In genomic region chr4:163113921-163114703, GRCh38 we compare ENCODE assay signal across 19 cellular contexts. TPM values are rescaled to one million over a fixed set of nuclear protein-coding genes. Genes with fewer than 3 reads are reported as not detected.
A peak's percentile ranks its signal among the peaks of the same experiment; 100 is the strongest.
DNase-seq lines count a peak whose midpoint lies in the region; ATAC-seq, FAIRE-seq and TF ChIP-seq lines count a peak whose summit lies in the region.
"Had no signal": no experiment of that assay in that cellular context is flagged by ENCODE, and none has a peak within 500 bp of the region (broad histone marks: within the 10 kb centered on the region; RNA-seq: fewer than 3 reads in every experiment).

No MANE protein-coding gene starts in this region.

- no peak for TF ChIP-seq CTCF in RWPE2 (IDR thresholded peaks at IDR 0.05; ENCODE audit: poor library complexity, severe bottlenecking)
- no peak for TF ChIP-seq CTCF in cardiac fibroblast (IDR thresholded peaks at IDR 0.05; ENCODE audit: low read depth, low read length)
- no peak for TF ChIP-seq CTCF in keratinocyte (optimal IDR thresholded peaks at IDR 0.05 in 1 of 3, IDR thresholded peaks at IDR 0.05 in 1 of 3, conservative IDR thresholded peaks at IDR 0.05 in 1 of 3; ENCODE audit: extremely low read depth in 1 of 3, insufficient read depth in 2 of 3, low read length in 3 of 3)
- TF ChIP-seq CTCF in Calu3 (IDR thresholded peaks at IDR 0.05; ENCODE audit: unreplicated experiment) = no peak
- no peak for TF ChIP-seq CTCF in BE2C (IDR thresholded peaks at IDR 0.05; ENCODE audit: low read depth, low read length)

- FAIRE-seq in GM12891 (lab: Jason Lieb, UNC) = peak; percentile 5
- peak; percentile 76 for FAIRE-seq in keratinocyte (lab: Jason Lieb, UNC)
- FAIRE-seq in HTR-8/SVneo (lab: Jason Lieb, UNC) = no peak
- FAIRE-seq: G401.6, GM12892, HepG2 had no signal

- H3K4me2 ChIP-seq in keratinocyte (ENCODE audit: control insufficient read depth, extremely low read depth, insufficient read depth, low read depth, low read length) = no peak overlapping the region

- no peak overlapping the region for H3K4me3 ChIP-seq in RWPE2 (ENCODE audit: severe bottlenecking)
- H3K4me3 ChIP-seq in cardiac fibroblast (replicated peaks in 1 of 2; ENCODE audit: low read depth in 2 of 2, low read length in 2 of 2) = no peak overlapping the region
- no peak overlapping the region for H3K4me3 ChIP-seq in keratinocyte (ENCODE audit: control insufficient read depth in 2 of 3, extremely low read depth in 1 of 3, insufficient read depth in 2 of 3, low read depth in 1 of 3, low read length in 3 of 3)
- H3K4me3 ChIP-seq in BE2C (ENCODE audit: low read depth, low read length) = no peak overlapping the region

- ATAC-seq in RWPE2 (ENCODE audit: low read depth) (peak; percentile 45; the same call in 2 of the 3 replicates), GM21447 (IDR thresholded peaks at IDR 0.05; ENCODE audit: unreplicated experiment) (no peak)
- ATAC-seq: HepG2 had no signal

- H3K27me3 ChIP-seq in RWPE2 (ENCODE audit: insufficient read depth, poor library complexity, severe bottlenecking) (no peaks in the 10 kb centered on the region), keratinocyte (ENCODE audit: control insufficient read depth, extremely low read depth, insufficient read depth, low read length) (no peaks in the 10 kb centered on the region), BE2C (no peaks in the 10 kb centered on the region)

- no peak overlapping the region for H2AFZ ChIP-seq in keratinocyte (ENCODE audit: control insufficient read depth, low read length)

- no peaks in the 10 kb centered on the region for H3K9me3 ChIP-seq in RWPE2 (ENCODE audit: severe bottlenecking)
- H3K9me3 ChIP-seq in keratinocyte (ENCODE audit: control insufficient read depth, low read depth, low read length) = no peaks in the 10 kb centered on the region
- H3K9me3 ChIP-seq in BE2C = no peaks in the 10 kb centered on the region

- no peak overlapping the region for H3K9ac ChIP-seq in keratinocyte (ENCODE audit: control insufficient read depth, extremely low read depth, insufficient read depth, low read length)

- intact Hi-C loops in Calu3 (cut with micrococcal nuclease; ENCODE audit: unreplicated experiment) = no loop called here

- H3K9me1 ChIP-seq in keratinocyte (ENCODE audit: control insufficient read depth, extremely low read depth, insufficient read depth, low read length) = no peaks in the 10 kb centered on the region

- H3K27me3 Mint-ChIP-seq in Calu3 (ENCODE audit: unreplicated experiment) = no peaks in the 10 kb centered on the region
- H3K27me3 Mint-ChIP-seq: CD4-positive, alpha-beta T cell had no signal

- no peak for DNase-seq in GM12891 (ENCODE audit: insufficient read length, low spot score)
- DNase-seq in RWPE2 (ENCODE audit: low spot score) = no peak
- peak; percentile 22 to 29 for DNase-seq in cardiac fibroblast (ENCODE audit: low read depth in 2 of 2)
- DNase-seq in keratinocyte (ENCODE audit: low read depth, low spot score) = peak; percentile 17
- DNase-seq in Calu3 = no peak
- no peak for DNase-seq in HTR-8/SVneo (ENCODE audit: insufficient read length, low spot score)
- DNase-seq in BE2C = no peak
- DNase-seq: ACHN; C1 segment of cervical spinal cord; CD4-positive, alpha-beta T cell; DMS153; DMS79 treated with DMSO at 0.1 percent for 48 hours; EL; HCEC 1CT; HFFc6 had no signal

- H3K27ac Mint-ChIP-seq in Calu3 (ENCODE audit: unreplicated experiment) = no peak overlapping the region
- H3K27ac Mint-ChIP-seq: CD4-positive, alpha-beta T cell; HFFc6 had no signal

- no peaks in the 10 kb centered on the region for H3K4me1 Mint-ChIP-seq in Calu3 (ENCODE audit: low read depth, unreplicated experiment)

- H4K20me1 ChIP-seq in keratinocyte (ENCODE audit: control insufficient read depth, extremely low read depth, insufficient read depth, low read length) = no peaks in the 10 kb centered on the region

- no peak overlapping the region for H3K4me3 Mint-ChIP-seq in Calu3 (ENCODE audit: low read depth, unreplicated experiment)
- H3K4me3 Mint-ChIP-seq: CD4-positive, alpha-beta T cell; HFFc6 had no signal

- H3K79me2 ChIP-seq in keratinocyte (ENCODE audit: control insufficient read depth, insufficient read depth, low read length) = no peaks in the 10 kb centered on the region

- TF ChIP-seq POLR2A in GM12891 (IDR thresholded peaks at IDR 0.05; ENCODE audit: low read depth, low read length) = no peak

- H3K27ac ChIP-seq in RWPE2 (ENCODE audit: poor library complexity, severe bottlenecking) (no peak overlapping the region), keratinocyte (ENCODE audit: control insufficient read depth, insufficient read depth, low read length) (no peak overlapping the region)

- H3K36me3 ChIP-seq in RWPE2 (ENCODE audit: low read depth) (no peaks in the 10 kb centered on the region), keratinocyte (ENCODE audit: control insufficient read depth in 2 of 2, extremely low read depth in 1 of 2, insufficient read depth in 2 of 2, low read length in 2 of 2) (no peaks in the 10 kb centered on the region), BE2C (no peaks in the 10 kb centered on the region)

- no peaks in the 10 kb centered on the region for H3K36me3 Mint-ChIP-seq in Calu3 (ENCODE audit: insufficient read depth, unreplicated experiment)

- CTCF ChIA-PET in Calu3 (lab: Charles Lee) = no interaction called here

- H3K4me1 ChIP-seq in RWPE2 (ENCODE audit: insufficient read depth, poor library complexity, severe bottlenecking) (no peaks in the 10 kb centered on the region), keratinocyte (ENCODE audit: control insufficient read depth, extremely low read depth, insufficient read depth, low read length) (peaks cover 5% of the 10 kb centered on the region), BE2C (no peaks in the 10 kb centered on the region)

- dilution Hi-C loops in keratinocyte (cut with MboI; ENCODE audit: extremely low pct_ligation_motif_present, low sequenced_read_pairs) = no loop called here

- no TSS peak for BruUV-seq in Calu3 (replicated peaks; lab: Mats Ljungman, UMichigan)

- no peaks in the 10 kb centered on the region for H3K9me3 Mint-ChIP-seq in Calu3 (ENCODE audit: low read depth, unreplicated experiment)
- H3K9me3 Mint-ChIP-seq: CD4-positive, alpha-beta T cell; HFFc6 had no signal

TF ChIP-seq in GM12891, 5 proteins besides CTCF, POLR2A, EP300 and RAD21:
- TF ChIP-seq SPI1 (IDR thresholded peaks at IDR 0.05; ENCODE audit: low read depth, low read length) (no peak), PAX5 (IDR thresholded peaks at IDR 0.05; ENCODE audit: insufficient read depth, low read length, severe bottlenecking) (no peak), TAF1 (IDR thresholded peaks at IDR 0.05; ENCODE audit: low read depth, low read length) (no peak), POU2F2 (IDR thresholded peaks at IDR 0.05; ENCODE audit: low read depth, low read length) (no peak), POLR2AphosphoS5 (IDR thresholded peaks at IDR 0.05; ENCODE audit: low read depth, low read length) (no peak)

RNA-seq across cellular contexts. Expression of gene NAF1, which starts 52.6 kb away (rescaled TPM):
- 9.5 TPM for polyA plus RNA-seq in GM12891 (2012; ENCODE audit: low read depth, missing spikeins)
- 4.4 to 7.6 TPM (median 5.7 TPM) in 3 replicates for polyA plus RNA-seq in keratinocyte
- polyA plus RNA-seq in keratinocyte (2011; ENCODE audit: low read depth) = 8.3 TPM
- polyA plus RNA-seq in keratinocyte (2011; cell fraction: cytosol; rRNA removed) = 4.6 and 7.4 TPM in 2 replicates
- polyA plus RNA-seq in keratinocyte (2011; cell fraction: nucleus; rRNA removed) = 8.9 and 10.1 TPM in 2 replicates
- polyA plus RNA-seq in keratinocyte (2012; ENCODE audit: low replicate concordance) = 7.6 and 8.2 TPM in 2 replicates
- polyA minus RNA-seq in keratinocyte = 2.0 to 6.0 TPM (median 3.2 TPM) in 3 replicates
- polyA minus RNA-seq in keratinocyte (2011; cell fraction: cytosol; rRNA and poly(A)+ RNA removed) = 7.7 TPM
- 11.6 and 14.5 TPM in 2 replicates for polyA minus RNA-seq in keratinocyte (2011; cell fraction: nucleus; rRNA and poly(A)+ RNA removed)
- total RNA-seq in Calu3 (2022) = 24.1 and 25.6 TPM in 2 replicates
- polyA plus RNA-seq in BE2C (2012; ENCODE audit: insufficient read depth, insufficient read length, low read depth) = 11.1 TPM

Comparison
In these comparisons a context has a peak if more than half of its experiments do, and no peak if none do; other contexts are left out.
1. DNase-seq: peak in cardiac fibroblast (2 of 2) and keratinocyte (single experiment); none in GM12891 (single experiment), RWPE2 (single experiment), Calu3 (single experiment), HTR-8/SVneo (single experiment) and BE2C (single experiment).